Comparison of ENCODE assay signal across 11 cellular contexts in the genomic region with DNA sequence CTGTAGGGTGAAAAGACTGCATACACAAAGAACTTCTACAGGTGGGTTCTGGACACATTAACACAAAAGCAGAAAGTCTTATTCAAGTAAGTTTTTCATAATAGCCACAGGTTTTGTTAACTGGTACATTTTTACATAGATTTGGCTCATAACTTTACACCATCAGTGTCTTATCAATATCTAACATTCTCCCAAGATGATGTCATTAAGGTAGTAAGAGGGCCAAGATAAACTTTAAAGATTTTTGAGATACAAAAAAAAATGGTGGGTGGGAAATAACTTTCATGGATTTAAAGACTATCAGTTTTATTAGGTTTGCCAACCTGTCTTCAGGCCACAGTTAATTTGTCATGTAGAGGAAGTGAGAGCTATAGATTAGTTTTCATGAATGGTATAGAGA. TPM values are rescaled to one million over a fixed set of nuclear protein-coding genes. Genes with fewer than 3 reads are reported as not detected.
DNase-seq lines count a peak whose midpoint lies in the region; ATAC-seq and TF ChIP-seq lines count a peak whose summit lies in the region.
"Had no signal": no experiment of that assay in that cellular context is flagged by ENCODE, and none has a peak within 500 bp of the region (broad histone marks: within the 10 kb centered on the region; RNA-seq: fewer than 3 reads in every experiment).

No MANE protein-coding gene starts in this region.

- in situ Hi-C loops in GM23248 (cut with MboI) (no loop called here), gastrocnemius medialis (cut with MboI; ENCODE audit: low sequenced_read_pairs in 4 of 4) (loop anchor here in 1 of 4 donors (25.0 kb wide), 1 partner anchor 145 kb away; no protein-coding TSS in a partner anchor)

- peak overlapping the region; percentile 80 for H3K27ac Mint-ChIP-seq in glutamatergic neuron (ENCODE audit: unreplicated experiment)

- peaks cover 22% of the 10 kb centered on the region for H3K4me1 ChIP-seq in ACC112 (ENCODE audit: control insufficient read depth, insufficient read depth, low read length, unreplicated experiment)
- H3K4me1 ChIP-seq in GM23248 (ENCODE audit: insufficient read depth) = peaks cover 29% of the 10 kb centered on the region
- H3K4me1 ChIP-seq in gastrocnemius medialis = peaks cover 16 to 29% of the 10 kb centered on the region in 2 donors

- H3K79me2 ChIP-seq in ACC112 (ENCODE audit: control insufficient read depth, insufficient read depth, low read length, unreplicated experiment) (peaks cover 66% of the 10 kb centered on the region), GM23248 (ENCODE audit: insufficient read depth) (peaks cover 67% of the 10 kb centered on the region)

- H3K36me3 ChIP-seq in ACC112 (ENCODE audit: insufficient read depth, low read length) = peaks cover 8% of the 10 kb centered on the region
- H3K36me3 ChIP-seq in GM23248 (ENCODE audit: low read depth) = peaks cover 12% of the 10 kb centered on the region
- H3K36me3 ChIP-seq in gastrocnemius medialis = peaks cover 0 to 23% of the 10 kb centered on the region in 2 donors

- H3K4me3 Mint-ChIP-seq in glutamatergic neuron (ENCODE audit: unreplicated experiment) = peak overlapping the region; percentile 100

- ATAC-seq in gastrocnemius medialis (no peak), left lobe of liver (no peak)

- TF ChIP-seq CTCF in VCaP (conservative IDR thresholded peaks at IDR 0.05) = no peak
- TF ChIP-seq CTCF in glutamatergic neuron (IDR thresholded peaks at IDR 0.05; ENCODE audit: partially characterized antibody, unreplicated experiment) = no peak
- no peak for TF ChIP-seq CTCF in gastrocnemius medialis (IDR thresholded peaks at IDR 0.05 in 4 of 5, conservative IDR thresholded peaks at IDR 0.05 in 1 of 5)

- H3K4me3 ChIP-seq in ACC112 (ENCODE audit: low read depth, low read length) = peak overlapping the region; percentile 98
- peak overlapping the region; percentile 87 for H3K4me3 ChIP-seq in GM23248
- no peak overlapping the region for H3K4me3 ChIP-seq in gastrocnemius medialis

- H3K4me2 ChIP-seq in GM23248 (ENCODE audit: unreplicated experiment) = peak overlapping the region; percentile 98

- H3K9me3 ChIP-seq in GM23248 (ENCODE audit: low read depth) = no peaks in the 10 kb centered on the region
- H3K9me3 ChIP-seq in gastrocnemius medialis = no peaks in the 10 kb centered on the region

- H3K27me3 ChIP-seq in ACC112 (ENCODE audit: insufficient read depth, low read length) (no peaks in the 10 kb centered on the region), GM23248 (replicated peaks; ENCODE audit: insufficient read depth) (no peaks in the 10 kb centered on the region), gastrocnemius medialis (no peaks in the 10 kb centered on the region)

- H3K9me3 Mint-ChIP-seq in glutamatergic neuron (ENCODE audit: unreplicated experiment) = peaks cover 5% of the 10 kb centered on the region

- H2AFZ ChIP-seq in ACC112 (ENCODE audit: low read length, unreplicated experiment) = no peak overlapping the region
- no peak overlapping the region for H2AFZ ChIP-seq in GM23248

- H3K9ac ChIP-seq in GM23248 = peak overlapping the region; percentile 97

- H4K20me1 ChIP-seq in GM23248 (ENCODE audit: insufficient read depth) = no peaks in the 10 kb centered on the region

- TF ChIP-seq POLR2A in gastrocnemius medialis (IDR thresholded peaks at IDR 0.05) = no peak

- DNase-seq in GM23248 (peak; percentile 9), glutamatergic neuron (no peak), gastrocnemius medialis (no peak), NCI-H1417 (lab: John Stamatoyannopoulos, UW) (no peak), left lobe of liver (ENCODE audit: low spot score) (no peak), DMS53 treated with DMSO at 0.1 percent for 48 hours (lab: John Stamatoyannopoulos, UW; ENCODE audit: unreplicated experiment) (no peak)
- DNase-seq: activated CD4-positive, alpha-beta T cell treated with anti-CD3 and anti-CD28 coated beads, Interleukin-2, amount 50 U/mL, for 4 hours; dermis blood vessel endothelial cell; NCI-H510A had no signal

- H3K27ac ChIP-seq in ACC112 (ENCODE audit: low read depth, low read length) (peak overlapping the region; percentile 95), GM23248 (peak overlapping the region; percentile 94), VCaP (peak overlapping the region; percentile 95), gastrocnemius medialis (no peak overlapping the region)

- peaks cover 8% of the 10 kb centered on the region for H3K4me1 Mint-ChIP-seq in glutamatergic neuron (ENCODE audit: low read depth, unreplicated experiment)

- H3K27me3 Mint-ChIP-seq in glutamatergic neuron (ENCODE audit: unreplicated experiment) = peaks cover 4% of the 10 kb centered on the region

- intact Hi-C loops in gastrocnemius medialis (cut with DNase I; ENCODE audit: low total_unique reads) = loop anchor here (5.0 kb wide), 2 partner anchors 115 to 140 kb away; partner anchors contain the start of gene HNRNPC

- peaks cover 29% of the 10 kb centered on the region for H3F3A ChIP-seq in GM23248 (ENCODE audit: insufficient read depth)

- H3K9me2 ChIP-seq in GM23248 (ENCODE audit: insufficient read depth) = no peaks in the 10 kb centered on the region

- H3K36me3 Mint-ChIP-seq in glutamatergic neuron (ENCODE audit: unreplicated experiment) = no peaks in the 10 kb centered on the region

RNA-seq across cellular contexts. Expression of gene SUPT16H, which starts 1.7 kb away (rescaled TPM):
- 56.9 and 61.7 TPM in 2 replicates for total RNA-seq in GM23248 (2014; rRNA removed; shearing (Covaris generic))
- polyA plus RNA-seq in GM23248 (2016; fragmentation: Nextera tagmentation; extraction: Ambion mirVana) = 64.4 and 64.7 TPM in 2 replicates
- total RNA-seq in glutamatergic neuron (ENCODE audit: unreplicated experiment) (97.6 TPM), gastrocnemius medialis (10 to 100 TPM; 27.2 to 33.5 (median 30.8) TPM), left lobe of liver (14.9 TPM)

Comparison
In these comparisons a context has a peak if more than half of its experiments do, and no peak if none do; other contexts are left out.
1. H3K27ac ChIP-seq: peak in ACC112 (single experiment), GM23248 (single experiment) and VCaP (single experiment); none in gastrocnemius medialis (0 of 4).
2. H3K4me3 ChIP-seq: peak in ACC112 (single experiment) and GM23248 (single experiment); none in gastrocnemius medialis (0 of 4).